ENCODE assay signal across 8 cellular contexts in the genomic region with DNA sequence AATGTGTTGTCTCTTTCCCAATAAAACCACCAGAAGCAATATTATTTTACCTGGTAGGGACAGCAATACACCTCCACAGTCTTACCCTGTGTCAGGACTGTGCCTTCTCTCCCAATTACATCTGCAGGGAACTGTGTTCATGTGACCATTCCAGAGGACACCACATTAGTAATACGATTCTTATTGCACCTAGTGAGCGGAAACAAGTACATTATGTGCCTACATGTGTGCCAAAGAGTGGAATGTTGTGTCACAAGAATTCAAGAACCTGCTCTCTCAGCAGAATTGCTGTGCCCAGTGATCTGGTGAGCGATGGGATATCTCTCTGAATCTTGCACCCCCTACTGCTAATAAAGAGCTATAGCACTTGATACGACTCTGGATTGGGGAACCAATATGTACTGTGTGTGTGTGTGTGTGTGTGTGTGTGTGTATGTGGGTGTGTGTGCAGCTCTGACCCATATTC. TPM values are rescaled to one million over a fixed set of nuclear protein-coding genes. Genes with fewer than 3 reads are reported as not detected.
DNase-seq lines count a peak whose midpoint lies in the region; ATAC-seq, FAIRE-seq and TF ChIP-seq lines count a peak whose summit lies in the region.

No MANE protein-coding gene starts in this region.

- WGBS in IMR-90 (ENCODE audit: extremely low coverage in 2 of 2, insufficient read length in 1 of 2), 2 experiments, result 83% methylated on average over 3 of the region's 4 CpGs; no CpG with 5 or more reads in 1 of the 2 experiments
- 76% methylated on average over 4 of the region's 4 CpGs for WGBS in mammary epithelial cell (ENCODE audit: low coverage, missing lambda C conversion rate)

- H3K36me3 ChIP-seq in DOHH2 (ENCODE audit: control insufficient read depth, low read length) (no peaks in the 10 kb centered on the region), IMR-90 (ENCODE audit: control insufficient read depth, insufficient read depth, low read length) (no peaks in the 10 kb centered on the region), mammary epithelial cell (ENCODE audit: insufficient read depth, low read length) (no peaks in the 10 kb centered on the region)

- H3K14ac ChIP-seq in IMR-90 (replicated peaks; ENCODE audit: low read depth, low read length), result no peak overlapping the region

- no peak overlapping the region for H2BK15ac ChIP-seq in IMR-90 (ENCODE audit: low read depth, low read length)

- no peak overlapping the region for H2BK20ac ChIP-seq in IMR-90 (ENCODE audit: low read depth, low read length)

- H2BK5ac ChIP-seq in IMR-90 (ENCODE audit: low read depth, low read length, poor library complexity, severe bottlenecking), result no peak overlapping the region

- no peak overlapping the region for H3K27ac ChIP-seq in DOHH2 (ENCODE audit: low read depth, low read length)
- H3K27ac ChIP-seq in IMR-90 (ENCODE audit: insufficient read depth, low read length), result no peak overlapping the region
- H3K27ac ChIP-seq in mammary epithelial cell (ENCODE audit: insufficient read depth, low read depth, low read length), result no peak overlapping the region

- TF ChIP-seq POLR2A in IMR-90 (IDR thresholded peaks at IDR 0.05; ENCODE audit: low read depth, low read length), result no peak

- H3K9ac ChIP-seq in IMR-90 (ENCODE audit: low read depth, low read length) (no peak overlapping the region), mammary epithelial cell (ENCODE audit: insufficient read depth, low read length) (no peak overlapping the region)

- no peaks in the 10 kb centered on the region for H3K27me3 ChIP-seq in DOHH2 (ENCODE audit: control insufficient read depth, low read length)
- no peaks in the 10 kb centered on the region; the same call in 1 of the 2 replicates for H3K27me3 ChIP-seq in IMR-90 (ENCODE audit: control insufficient read depth, insufficient read depth, low read length)
- H3K27me3 ChIP-seq in mammary epithelial cell (ENCODE audit: insufficient read depth, low read length), result no peaks in the 10 kb centered on the region

- TF ChIP-seq CTCF in DOHH2 (IDR thresholded peaks at IDR 0.05; ENCODE audit: low read depth, low read length, poor library complexity, severe bottlenecking) (peak; percentile 68), IMR-90 (conservative IDR thresholded peaks at IDR 0.05; ENCODE audit: low read depth, low read length) (peak; percentile 37), mammary epithelial cell (conservative IDR thresholded peaks at IDR 0.05 in 1 of 2, IDR thresholded peaks at IDR 0.05 in 1 of 2; ENCODE audit: extremely low read depth in 1 of 2, insufficient read depth in 1 of 2, low read depth in 1 of 2, low read length in 2 of 2) (peak; percentile 34 to 48)

- H3K4ac ChIP-seq in IMR-90 (ENCODE audit: low read depth, low read length), result no peak overlapping the region

- no peak overlapping the region for H2AK5ac ChIP-seq in IMR-90 (ENCODE audit: low read depth, low read length)

- CTCF ChIA-PET in IMR-90 (lab: Yijun Ruan, JAX) (interaction anchor here (0.7 to 1.3 kb wide), 3 partner anchors 9 to 31 kb away, joined by 3 to 4 read pairs (median 3); no protein-coding TSS in a partner anchor), mammary epithelial cell (lab: Charles Lee; ENCODE audit: low non-redundant PET) (interaction anchor here (0.6 to 0.7 kb wide), 3 partner anchors 27 to 115 kb away, joined by 3 read pairs; no protein-coding TSS in a partner anchor)

- H2AFZ ChIP-seq in IMR-90 (replicated peaks; ENCODE audit: low read length, poor library complexity), result no peak overlapping the region
- H2AFZ ChIP-seq in mammary epithelial cell (ENCODE audit: low read depth, low read length), result no peak overlapping the region

- TF ChIP-seq RAD21 in IMR-90 (IDR thresholded peaks at IDR 0.05; ENCODE audit: low read length), result 0 out of 2 replicates have a peak, but pooled peaks have one; percentile 27

- H3K23ac ChIP-seq in IMR-90 (ENCODE audit: low read depth, low read length), result no peak overlapping the region

- H4K91ac ChIP-seq in IMR-90 (ENCODE audit: insufficient read depth, low read depth, low read length), result no peak overlapping the region

- H3K9me2 ChIP-seq in DOHH2 (replicated peaks; ENCODE audit: control insufficient read depth, low read length), result no peaks in the 10 kb centered on the region

- H3K4me3 ChIP-seq in DOHH2 (ENCODE audit: low read length), result no peak overlapping the region
- H3K4me3 ChIP-seq in IMR-90 (ENCODE audit: insufficient read depth, low read depth, low read length), result no peak overlapping the region
- no peak overlapping the region for H3K4me3 ChIP-seq in mammary epithelial cell (replicated peaks in 1 of 3; ENCODE audit: insufficient read depth in 1 of 3, low read depth in 2 of 3, low read length in 3 of 3)

- H4K8ac ChIP-seq in IMR-90 (ENCODE audit: low read depth in 2 of 2, low read length in 2 of 2), result no peak overlapping the region

- no peaks in the 10 kb centered on the region for H3K79me1 ChIP-seq in IMR-90 (ENCODE audit: low read depth in 1 of 2, low read length in 2 of 2)

- in situ Hi-C loops in IMR-90 (cut with MboI; ENCODE audit: low sequenced_read_pairs), result no loop called here
- in situ Hi-C loops in mammary epithelial cell (cut with MboI; ENCODE audit: low sequenced_read_pairs in 2 of 2), result no loop called here

- BruUV-seq in IMR-90 (replicated peaks; lab: Mats Ljungman, UMichigan) (no TSS peak), mammary epithelial cell (replicated peaks; lab: Mats Ljungman, UMichigan) (no TSS peak)

- no peaks in the 10 kb centered on the region for H3F3A ChIP-seq in DOHH2 (ENCODE audit: control insufficient read depth, insufficient read depth)

- POLR2A ChIA-PET in IMR-90 (lab: Charles Lee; ENCODE audit: unreplicated experiment), result interaction anchor here (0.6 kb wide), 1 partner anchor 1179 kb away, joined by 3 read pairs; no protein-coding TSS in a partner anchor

- H2BK120ac ChIP-seq in IMR-90 (ENCODE audit: low read depth, low read length), result no peak overlapping the region

- H3K4me2 ChIP-seq in DOHH2 (ENCODE audit: low read length) (no peak overlapping the region), IMR-90 (ENCODE audit: low read depth, low read length) (no peak overlapping the region), mammary epithelial cell (ENCODE audit: insufficient read depth, low read depth, low read length) (no peak overlapping the region)

- no peak overlapping the region for H4K5ac ChIP-seq in IMR-90 (ENCODE audit: low read depth, low read length)

- H3K9me1 ChIP-seq in IMR-90 (ENCODE audit: insufficient read depth, low read length), result no peaks in the 10 kb centered on the region

- H3K79me2 ChIP-seq in DOHH2 (ENCODE audit: control insufficient read depth, low read length) (no peaks in the 10 kb centered on the region), mammary epithelial cell (ENCODE audit: insufficient read depth, low read length) (no peaks in the 10 kb centered on the region)

- H4K20me1 ChIP-seq in DOHH2 (ENCODE audit: control insufficient read depth, insufficient read depth, low read depth, low read length) (no peaks in the 10 kb centered on the region), IMR-90 (ENCODE audit: insufficient read depth, low read length) (no peaks in the 10 kb centered on the region), mammary epithelial cell (ENCODE audit: insufficient read depth, low read length) (no peaks in the 10 kb centered on the region)

- H2AK9ac ChIP-seq in IMR-90 (replicated peaks; ENCODE audit: low read depth, low read length, poor library complexity), result no peak overlapping the region

- no peak overlapping the region for H3K18ac ChIP-seq in IMR-90 (ENCODE audit: low read depth, low read length)

- H3K4me1 ChIP-seq in DOHH2 (ENCODE audit: control insufficient read depth, low read length) (no peaks in the 10 kb centered on the region), IMR-90 (ENCODE audit: control insufficient read depth, insufficient read depth, low read length) (no peaks in the 10 kb centered on the region), mammary epithelial cell (ENCODE audit: insufficient read depth, low read length) (peaks cover 11% of the 10 kb centered on the region)

- H3K9me3 ChIP-seq in DOHH2 (ENCODE audit: control insufficient read depth, insufficient read depth, low read length) (no peaks in the 10 kb centered on the region), IMR-90 (ENCODE audit: control insufficient read depth, insufficient read depth, low read length) (no peaks in the 10 kb centered on the region), mammary epithelial cell (replicated peaks; ENCODE audit: insufficient read depth, low read length) (no peaks in the 10 kb centered on the region)

- dilution Hi-C loops in IMR-90 (cut with HindIII; ENCODE audit: low sequenced_read_pairs, unreplicated experiment) (no loop called here), mammary epithelial cell (cut with HindIII; ENCODE audit: low sequenced_read_pairs) (no loop called here)

- H3K56ac ChIP-seq in IMR-90 (ENCODE audit: extremely low read depth, insufficient read depth, low read length), result no peak overlapping the region

- ATAC-seq in IMR-90 (ENCODE audit: low read depth) (peak; percentile 53; the same call in 1 of the 2 replicates), HG03469 (IDR thresholded peaks at IDR 0.05; ENCODE audit: unreplicated experiment) (no peak), GM21786 (IDR thresholded peaks at IDR 0.05; ENCODE audit: unreplicated experiment) (no peak)

- peak; percentile 18 for DNase-seq in IMR-90
- DNase-seq in mammary epithelial cell, result peak; percentile 21
- peak; percentile 42 for DNase-seq in midbrain (lab: John Stamatoyannopoulos, UW)
- no peak for DNase-seq in NCI-H1930 (lab: John Stamatoyannopoulos, UW)
- no peak for DNase-seq in RCC 7860 (ENCODE audit: low spot score)

- FAIRE-seq in RCC 7860 (lab: Jason Lieb, UNC), result no peak

- intact Hi-C loops in IMR-90 (cut with micrococcal nuclease), result no loop called here
- intact Hi-C loops in mammary epithelial cell (cut with micrococcal nuclease), result loop anchor here (1.0 kb wide), 1 partner anchor 29 kb away; no protein-coding TSS in a partner anchor

TF ChIP-seq in IMR-90, 13 proteins besides CTCF, POLR2A, EP300 and RAD21:
- TF ChIP-seq MAFK (IDR thresholded peaks at IDR 0.05; ENCODE audit: low read depth, low read length), result 0 out of 2 replicates have a peak, but pooled peaks have one; percentile 7
- no peak for TF ChIP-seq CHD1 (IDR thresholded peaks at IDR 0.05; ENCODE audit: low read depth, low read length)

RNA-seq across cellular contexts. Expression of gene FOXC1, which starts 57.4 kb away (rescaled TPM):
- total RNA-seq in IMR-90 (2012; rRNA removed) (1.3 and 1.9 TPM in 2 replicates), mammary epithelial cell (10 to 100 TPM; 12.1 to 15.8 TPM)
- polyA plus RNA-seq in IMR-90 (2012; rRNA removed) (4.0 and 4.7 TPM in 2 replicates), mammary epithelial cell (4.6 TPM)
- polyA plus RNA-seq in IMR-90 (2012; cell fraction: cytosol; rRNA removed), result 3.4 and 6.3 TPM in 2 replicates
- 6.5 and 7.2 TPM in 2 replicates for polyA plus RNA-seq in IMR-90 (2012; cell fraction: nucleus; rRNA removed; ENCODE audit: low replicate concordance)
- polyA minus RNA-seq in mammary epithelial cell, result 1.7 TPM

Comparison
In these comparisons a context has a peak if more than half of its experiments do, and no peak if none do; other contexts are left out.
1. DNase-seq: peak in IMR-90 (single experiment), mammary epithelial cell (single experiment) and midbrain (single experiment); none in NCI-H1930 (0 of 2) and RCC 7860 (single experiment).
2. Peak in every context shown above with its lines, with median percentiles within 50 percentile points of each other: CTCF ChIP-seq.